In the genomic region with DNA sequence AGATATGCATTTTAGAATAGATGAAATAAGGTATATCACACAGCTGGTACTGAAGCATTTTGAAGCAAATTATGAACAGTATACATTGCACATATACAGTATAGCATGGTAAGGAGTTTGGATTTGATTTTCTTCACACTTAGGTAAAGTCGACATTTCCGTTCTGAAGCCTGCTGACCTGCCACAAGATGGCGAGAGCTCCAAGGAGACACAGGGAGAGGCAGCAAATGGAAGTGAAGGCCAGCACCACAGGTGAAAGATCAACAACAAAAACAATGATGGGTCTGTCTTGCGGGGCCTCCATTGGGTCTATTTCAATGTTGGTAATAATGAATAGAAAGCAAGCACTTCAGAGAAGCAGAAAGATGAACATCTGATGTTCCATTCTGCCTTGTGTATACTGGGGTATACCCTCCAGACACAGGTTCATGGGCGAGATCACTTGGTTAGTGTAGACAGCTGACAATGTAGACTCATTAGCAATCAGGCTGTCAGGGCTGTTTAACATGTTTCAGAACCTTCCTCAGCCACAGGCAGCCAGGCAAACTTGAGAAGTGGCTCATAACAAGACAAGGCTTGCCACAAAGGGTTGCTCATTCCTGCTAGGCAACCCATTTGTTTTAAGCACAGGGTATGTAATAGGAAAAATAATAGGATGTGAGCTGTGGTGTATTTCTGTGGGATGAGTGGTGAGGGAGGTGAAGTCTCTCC, we compare ENCODE assay signal across 9 cellular contexts. TPM values are rescaled to one million over a fixed set of nuclear protein-coding genes. Genes with fewer than 3 reads are reported as not detected.
DNase-seq lines count a peak whose midpoint lies in the region; ATAC-seq and TF ChIP-seq lines count a peak whose summit lies in the region.
"Had no signal": no experiment of that assay in that cellular context is flagged by ENCODE, and none has a peak within 500 bp of the region (broad histone marks: within the 10 kb centered on the region; RNA-seq: fewer than 3 reads in every experiment).

No MANE protein-coding gene starts in this region.

- H3K9me3 Mint-ChIP-seq in neural crest cell = peaks cover 2% of the 10 kb centered on the region
- H3K9me3 Mint-ChIP-seq: dendritic cell treated with granulocyte-macrophage colony-stimulating factor and Interleukin-4, amounts not matched to agents 40 ng/mL and 50 ng/mL, for 4 days had no signal

- ATAC-seq in left ventricle myocardium superior = no peak
- peak; percentile 52 for ATAC-seq in HG02798 (IDR thresholded peaks at IDR 0.05; ENCODE audit: poor library complexity, unreplicated experiment)
- ATAC-seq in GM18517 (IDR thresholded peaks at IDR 0.05; ENCODE audit: unreplicated experiment) = no peak
- no peak for ATAC-seq in HG03139 (IDR thresholded peaks at IDR 0.05; ENCODE audit: unreplicated experiment)

- H3K27ac Mint-ChIP-seq in neural crest cell (ENCODE audit: unreplicated experiment) = no peak overlapping the region
- H3K27ac Mint-ChIP-seq: dendritic cell treated with granulocyte-macrophage colony-stimulating factor and Interleukin-4, amounts not matched to agents 40 ng/mL and 50 ng/mL, for 4 days had no signal

- DNase-seq in cardiac muscle cell (ENCODE audit: low read depth in 1 of 2, low spot score in 1 of 2) (peak; percentile 28 to 51), left ventricle myocardium superior (no peak), NCI-H774 (lab: John Stamatoyannopoulos, UW) (peak; percentile 1), colonic mucosa (no peak), neural crest cell (ENCODE audit: low read depth, low spot score) (no peak)

- no peaks in the 10 kb centered on the region for H3K4me1 ChIP-seq in cardiac muscle cell (ENCODE audit: low read depth)
- no peaks in the 10 kb centered on the region for H3K4me1 ChIP-seq in colonic mucosa

- H3K4me3 Mint-ChIP-seq in neural crest cell = no peak overlapping the region
- H3K4me3 Mint-ChIP-seq: dendritic cell treated with granulocyte-macrophage colony-stimulating factor and Interleukin-4, amounts not matched to agents 40 ng/mL and 50 ng/mL, for 4 days had no signal

- H3K27me3 ChIP-seq in cardiac muscle cell (no peaks in the 10 kb centered on the region), colonic mucosa (no peaks in the 10 kb centered on the region)

- H3K27ac ChIP-seq in cardiac muscle cell (no peak overlapping the region), colonic mucosa (no peak overlapping the region)

- no peaks in the 10 kb centered on the region for H3K36me3 Mint-ChIP-seq in neural crest cell (ENCODE audit: low read depth)

- no peak overlapping the region for H3K9ac ChIP-seq in colonic mucosa (ENCODE audit: low read depth in 2 of 2, low read length in 2 of 2)

- peak; percentile 54 for TF ChIP-seq CTCF in cardiac muscle cell (IDR thresholded peaks at IDR 0.05; ENCODE audit: low read depth, low read length)
- peak; percentile 16 for TF ChIP-seq CTCF in colonic mucosa (IDR thresholded peaks at IDR 0.05)
- TF ChIP-seq CTCF in neural crest cell (conservative IDR thresholded peaks at IDR 0.05) = peak; percentile 60

- no peak overlapping the region for H3K4me3 ChIP-seq in cardiac muscle cell
- H3K4me3 ChIP-seq in colonic mucosa = no peak overlapping the region

- H3K27me3 Mint-ChIP-seq in neural crest cell (ENCODE audit: low read depth) = no peaks in the 10 kb centered on the region
- H3K27me3 Mint-ChIP-seq: dendritic cell treated with granulocyte-macrophage colony-stimulating factor and Interleukin-4, amounts not matched to agents 40 ng/mL and 50 ng/mL, for 4 days had no signal

- intact Hi-C loops in left ventricle myocardium superior (cut with micrococcal nuclease) = no loop called here
- intact Hi-C loops in colonic mucosa (cut with DNase I) = loop anchor here (10.0 kb wide), 1 partner anchor 309 kb away; no protein-coding TSS in a partner anchor

- H3K9me3 ChIP-seq in cardiac muscle cell (ENCODE audit: low read depth) = no peaks in the 10 kb centered on the region
- no peaks in the 10 kb centered on the region for H3K9me3 ChIP-seq in colonic mucosa

- peaks cover 5% of the 10 kb centered on the region for H3K4me1 Mint-ChIP-seq in neural crest cell

- H3K36me3 ChIP-seq in cardiac muscle cell (no peaks in the 10 kb centered on the region), colonic mucosa (no peaks in the 10 kb centered on the region)

RNA-seq across cellular contexts. Expression of a gene that starts 21.4 kb away (rescaled TPM):
- total RNA-seq in cardiac muscle cell (1.5 and 3.1 TPM in 2 replicates), left ventricle myocardium superior (not detected), colonic mucosa (100 to 1,000 TPM in 1 of 2 donors, 10 to 100 TPM in 1; 84.6 to 128 TPM), neural crest cell (not detected in 2 replicates)
- polyA plus RNA-seq in cardiac muscle cell = 6.4 and 6.7 TPM in 2 replicates

RNA-seq across cellular contexts. Expression of a gene that starts 33.2 kb away (rescaled TPM):
- 2.4 and 3.4 TPM in 2 replicates for total RNA-seq in cardiac muscle cell
- 0.89 and 1.1 TPM in 2 replicates for polyA plus RNA-seq in cardiac muscle cell
- total RNA-seq in left ventricle myocardium superior = not detected
- total RNA-seq in colonic mucosa = 1 to 10 TPM; 1.0 to 2.7 TPM
- 0.41 and 0.51 TPM in 2 replicates for total RNA-seq in neural crest cell

Comparison
In these comparisons a context has a peak if more than half of its experiments do, and no peak if none do; other contexts are left out.
1. DNase-seq: peak in cardiac muscle cell (2 of 2) and NCI-H774 (single experiment); none in left ventricle myocardium superior (single experiment), colonic mucosa (single experiment) and neural crest cell (single experiment).
2. RNA of a gene that starts 21.4 kb away (total RNA-seq): 84.6 to 128 TPM in colonic mucosa; 1.5 to 3.1 TPM in cardiac muscle cell, not detected in left ventricle myocardium superior (single experiment) and not detected in neural crest cell; every median in the first group is over 10 times any median in the second.
3. Peak in every context shown above with its lines, with median percentiles within 50 percentile points of each other: CTCF ChIP-seq.